Comparison of ENCODE assay signal across 1 cellular context in genomic region chrX:16771483-16772398, GRCh38.
TF ChIP-seq lines count a peak whose summit lies in the region.

No MANE protein-coding gene starts in this region.

TF ChIP-seq in H1, 55 proteins besides CTCF, POLR2A, EP300 and RAD21 (continued from another document):
- TF ChIP-seq USF2 (IDR thresholded peaks at IDR 0.05; ENCODE audit: low read length) (no peak), TCF12 (IDR thresholded peaks at IDR 0.05; ENCODE audit: low read depth, low read length) (no peak), CEBPB (IDR thresholded peaks at IDR 0.05; ENCODE audit: low read depth, low read length) (peak; percentile 34; the same call in 1 of the 2 replicates), CBX8 (IDR thresholded peaks at IDR 0.05; ENCODE audit: borderline replicate concordance, low read depth, low read length) (no peak), HDAC2 (IDR thresholded peaks at IDR 0.05; ENCODE audit: borderline replicate concordance in 1 of 2, low read depth in 2 of 2, low read length in 2 of 2) (no peak), SP1 (IDR thresholded peaks at IDR 0.05; ENCODE audit: low read depth, low read length) (peak; percentile 35; the same call in 1 of the 2 replicates), SIN3A (conservative IDR thresholded peaks at IDR 0.05 in 1 of 2, IDR thresholded peaks at IDR 0.05 in 1 of 2; ENCODE audit: low read depth in 1 of 2, low read length in 2 of 2) (no peak), BRCA1 (IDR thresholded peaks at IDR 0.05; ENCODE audit: low read depth, low read length) (no peak), CTBP2 (IDR thresholded peaks at IDR 0.05; ENCODE audit: borderline replicate concordance, insufficient read depth, insufficient read length, low read length) (no peak), SUZ12 (IDR thresholded peaks at IDR 0.05; ENCODE audit: low read length) (no peak), SRF (IDR thresholded peaks at IDR 0.05; ENCODE audit: low read depth, low read length) (no peak), ZNF274 (IDR thresholded peaks at IDR 0.05; ENCODE audit: borderline replicate concordance, extremely low read depth, low read length) (no peak), SIX5 (IDR thresholded peaks at IDR 0.05; ENCODE audit: low read depth, low read length) (no peak), SP4 (IDR thresholded peaks at IDR 0.05; ENCODE audit: low read length) (no peak), CHD7 (IDR thresholded peaks at IDR 0.05; ENCODE audit: insufficient replicate concordance, low read length) (no peak), MAX (IDR thresholded peaks at IDR 0.05) (no peak), JUND (IDR thresholded peaks at IDR 0.05; ENCODE audit: low read length) (peak; percentile 92), KDM1A (IDR thresholded peaks at IDR 0.05; ENCODE audit: borderline replicate concordance, low read length) (no peak), CHD1 (IDR thresholded peaks at IDR 0.05; ENCODE audit: low read depth, low read length) (no peak), RBBP5 (IDR thresholded peaks at IDR 0.05; ENCODE audit: borderline replicate concordance, low read depth, low read length) (no peak), GABPA (IDR thresholded peaks at IDR 0.05; ENCODE audit: borderline replicate concordance, insufficient read depth, low read length) (no peak), JUN (IDR thresholded peaks at IDR 0.05; ENCODE audit: low read depth, low read length) (peak; percentile 53; the same call in 1 of the 2 replicates), TEAD4 (IDR thresholded peaks at IDR 0.05; ENCODE audit: low read depth, low read length) (no peak), NANOG (IDR thresholded peaks at IDR 0.05; ENCODE audit: insufficient read depth, low read depth, low read length, poor library complexity, severe bottlenecking) (peak; percentile 50), EGR1 (IDR thresholded peaks at IDR 0.05; ENCODE audit: borderline replicate concordance, low read depth, low read length) (no peak), RNF2 (IDR thresholded peaks at IDR 0.05; ENCODE audit: borderline replicate concordance, low read depth, low read length, missing control alignments, poor library complexity, severe bottlenecking) (no peak), EZH2 (IDR thresholded peaks at IDR 0.05; ENCODE audit: low read depth, low read length, severe bottlenecking) (no peak), E2F6 (IDR thresholded peaks at IDR 0.05) (no peak), SAP30 (IDR thresholded peaks at IDR 0.05; ENCODE audit: insufficient read depth, insufficient replicate concordance, low read length) (no peak), FOSL1 (IDR thresholded peaks at IDR 0.05; ENCODE audit: insufficient read depth, low read depth, low read length) (no peak), ASH2L (IDR thresholded peaks at IDR 0.05; ENCODE audit: low read length) (no peak), NRF1 (IDR thresholded peaks at IDR 0.05; ENCODE audit: low read depth, low read length) (no peak), SIRT6 (IDR thresholded peaks at IDR 0.05; ENCODE audit: low read length) (no peak), PHF8 (conservative IDR thresholded peaks at IDR 0.05; ENCODE audit: low read depth, low read length) (no peak), TAF1 (IDR thresholded peaks at IDR 0.05; ENCODE audit: low read depth, low read length) (0 out of 2 replicates have a peak, but pooled peaks have one; percentile 33), SP2 (IDR thresholded peaks at IDR 0.05; ENCODE audit: low read length) (no peak), CREB1 (IDR thresholded peaks at IDR 0.05) (0 out of 2 replicates have a peak, but pooled peaks have one; percentile 22), BACH1 (IDR thresholded peaks at IDR 0.05; ENCODE audit: low read length) (no peak), HDAC6 (IDR thresholded peaks at IDR 0.05; ENCODE audit: low read depth, low read length) (no peak), TBP (IDR thresholded peaks at IDR 0.05; ENCODE audit: low read depth, low read length) (peak; percentile 47), RFX5 (IDR thresholded peaks at IDR 0.05; ENCODE audit: borderline replicate concordance, low read depth, low read length) (no peak), ATF2 (IDR thresholded peaks at IDR 0.05; ENCODE audit: low read length) (no peak), KDM4A (IDR thresholded peaks at IDR 0.05; ENCODE audit: low read depth, low read length, severe bottlenecking) (no peak), TAF7 (optimal IDR thresholded peaks at IDR 0.05; ENCODE audit: borderline replicate concordance, low read depth, low read length) (peak; percentile 57), POLR2AphosphoS5 (IDR thresholded peaks at IDR 0.05; ENCODE audit: low read depth, low read length) (peak; percentile 15; the same call in 1 of the 2 replicates), CHD2 (IDR thresholded peaks at IDR 0.05; ENCODE audit: low read length) (no peak), MAFK (IDR thresholded peaks at IDR 0.05; ENCODE audit: low read depth, low read length) (peak; percentile 69; the same call in 1 of the 2 replicates)
